ENCODE assay signal across 8 cellular contexts in genomic region chr17:48542956-48543853, GRCh38. TPM values are rescaled to one million over a fixed set of nuclear protein-coding genes. Genes with fewer than 3 reads are reported as not detected.
DNase-seq lines count a peak whose midpoint lies in the region; ATAC-seq, FAIRE-seq and TF ChIP-seq lines count a peak whose summit lies in the region.

No MANE protein-coding gene starts in this region.

- H3K27me3 ChIP-seq in K562 (ENCODE audit: control insufficient read depth in 2 of 2, insufficient read depth in 2 of 2, low read length in 2 of 2) = no peaks in the 10 kb centered on the region

- peaks cover 20% of the 10 kb centered on the region; the same call in 1 of the 3 replicates for H3K36me3 ChIP-seq in K562 (ENCODE audit: control insufficient read depth, insufficient read depth, low read length)

- H4K20me1 ChIP-seq in K562 (replicated peaks; ENCODE audit: control insufficient read depth, insufficient read depth, low read length) = no peaks in the 10 kb centered on the region

- H3K4me3 ChIP-seq in K562 = peak overlapping the region; percentile 90

- H3K27ac Mint-ChIP-seq in immature natural killer cell = peak overlapping the region; percentile 91 to 99 (median 97)

- H3K27me3 Mint-ChIP-seq in immature natural killer cell (ENCODE audit: low read depth in 3 of 3) = peaks cover 6 to 24% (median 7%) of the 10 kb centered on the region in 3 donors

- no peak for FAIRE-seq in K562 (lab: Jason Lieb, UNC)

- DNase-seq in T-helper 2 cell = peak in 4 of 5 experiments; percentile 22 to 63 (median 41)
- DNase-seq in K562 (ENCODE audit: extremely low read depth in 1 of 4, low spot score in 3 of 4) = peak in 3 of 4 experiments; percentile 63 to 79 (median 64)
- DNase-seq in immature natural killer cell = peak; percentile 65 to 70 (median 68)
- peak; percentile 56 for DNase-seq in stimulated activated CD4-positive, alpha-beta T cell treated with anti-CD3 and anti-CD28 coated beads, Interleukin-1b, Interleukin-23, amount 100 ng/mL, for 48 hours
- DNase-seq in NCI-H82 (lab: John Stamatoyannopoulos, UW) = no peak

- peaks cover 79% of the 10 kb centered on the region for H3K79me2 ChIP-seq in K562 (ENCODE audit: control insufficient read depth, insufficient read depth, low read length)

- peak overlapping the region; percentile 81 for H3K4me2 ChIP-seq in K562 (ENCODE audit: insufficient read depth, low read length)

- H3K27ac ChIP-seq in K562 (ENCODE audit: extremely low read depth, low read depth, low read length) = peak overlapping the region; percentile 95

- H3K9me1 ChIP-seq in K562 (ENCODE audit: control insufficient read depth, insufficient read depth, low read length) = no peaks in the 10 kb centered on the region

- CTCF ChIA-PET in K562 (lab: Yijun Ruan, JAX; ENCODE audit: low intra/inter-chr PET ratio) = no interaction called here

- ATAC-seq in HG02885 (IDR thresholded peaks at IDR 0.05; ENCODE audit: poor library complexity, unreplicated experiment) (peak; percentile 39), K562 (peak; percentile 27), HG02571 (IDR thresholded peaks at IDR 0.05; ENCODE audit: unreplicated experiment) (no peak)

- TF ChIP-seq EP300 in K562 (IDR thresholded peaks at IDR 0.05; ENCODE audit: low read length) = no peak

- BruUV-seq in K562 (replicated peaks; lab: Mats Ljungman, UMichigan) = TSS peak; percentile 50

- peak overlapping the region; percentile 92 to 99 (median 99) for H3K4me3 Mint-ChIP-seq in immature natural killer cell

- peaks cover 68 to 73% of the 10 kb centered on the region in 2 donors for H3K4me1 Mint-ChIP-seq in immature natural killer cell

- H3K9ac ChIP-seq in K562 (ENCODE audit: insufficient read depth in 1 of 2, low read depth in 2 of 2, low read length in 2 of 2) = peak overlapping the region; percentile 93 to 99

- no peak for TF ChIP-seq RAD21 in K562 (CRISPR knock-in tag; conservative IDR thresholded peaks at IDR 0.05 in 1 of 2, IDR thresholded peaks at IDR 0.05 in 1 of 2)

- 1% methylated on average over 52 of the region's 81 CpGs for WGBS in K562 (ENCODE audit: insufficient coverage, low coverage, missing lambda C conversion rate)

- in situ Hi-C loops in K562 (cut with MboI) = no loop called here

- peaks cover 21 to 36% of the 10 kb centered on the region in 2 experiments for H3K4me1 ChIP-seq in K562 (replicated peaks in 1 of 2; ENCODE audit: control insufficient read depth in 2 of 2, insufficient read depth in 2 of 2, low read length in 2 of 2)

- peaks cover 0 to 3% (median 0%) of the 10 kb centered on the region in 3 donors for H3K36me3 Mint-ChIP-seq in immature natural killer cell

- TF ChIP-seq POLR2A in K562 (conservative IDR thresholded peaks at IDR 0.05) = 0 out of 2 replicates have a peak, but pooled peaks have one; percentile 36

- TF ChIP-seq CTCF in GM12872 (IDR thresholded peaks at IDR 0.05; ENCODE audit: insufficient read depth, low read depth, low read length) (peak; percentile 39; the same call in 2 of the 3 replicates), K562 (IDR thresholded peaks at IDR 0.05 in 2 of 3, conservative IDR thresholded peaks at IDR 0.05 in 1 of 3; ENCODE audit: insufficient read depth in 2 of 3, low read depth in 1 of 3, low read length in 3 of 3) (peak in 1 of 3 experiments; percentile 20; a peak in 2 of 6 replicates)

- peaks cover 0 to 1% (median 0%) of the 10 kb centered on the region in 6 donors for H3K9me3 Mint-ChIP-seq in immature natural killer cell

- POLR2A ChIA-PET in K562 (lab: Yijun Ruan, JAX) = interaction anchor here (0.6 kb wide), 3 partner anchors 13 to 108 kb away, joined by 3 read pairs; no protein-coding TSS in a partner anchor

- intact Hi-C loops in K562 (cut with micrococcal nuclease) = loop anchor here (5.0 kb wide), 1 partner anchor 51 kb away; no protein-coding TSS in a partner anchor

- no peak overlapping the region for H2AFZ ChIP-seq in K562 (ENCODE audit: low read depth, low read length)

- no peaks in the 10 kb centered on the region for H3K9me3 ChIP-seq in K562 (replicated peaks; ENCODE audit: control insufficient read depth, insufficient read depth, low read depth, low read length)

RNA-seq across cellular contexts. Expression of gene HOXB2, which starts 1.7 kb away (rescaled TPM):
- 18.7 and 27.7 TPM in 2 replicates for total RNA-seq in K562 (2011; cell fraction: chromatin; rRNA removed; ENCODE audit: low replicate concordance)
- total RNA-seq in K562 (2011; cell fraction: nucleolus; rRNA removed) = 34.9 and 41.4 TPM in 2 replicates
- total RNA-seq in K562 (2011; cell fraction: nucleoplasm; rRNA removed) = 30.6 and 32.7 TPM in 2 replicates
- total RNA-seq in K562 (2014; rRNA removed) = 35.0 and 42.1 TPM in 2 replicates
- total RNA-seq in K562 (2014; rRNA removed; fragmentation: Illumina TruSeq; extraction: Trizol) = 13.0 and 16.9 TPM in 2 replicates
- total RNA-seq in K562 (2015; rRNA removed; fragmentation: Illumina TruSeq; extraction: Trizol) = 21.2 and 22.2 TPM in 2 replicates
- 74.2 and 75.5 TPM in 2 replicates for total RNA-seq in K562 (2021)
- polyA plus RNA-seq in K562 (2011; rRNA removed) = 15.9 and 16.4 TPM in 2 replicates
- 24.2 and 53.7 TPM in 2 replicates for polyA plus RNA-seq in K562 (2011; cell fraction: cytosol; rRNA removed)
- 43.7 and 75.1 TPM in 2 replicates for polyA plus RNA-seq in K562 (2011; cell fraction: nucleus; rRNA removed)
- polyA plus RNA-seq in K562 (2012) = 50.1 and 61.9 TPM in 2 replicates
- 32.5 and 32.6 TPM in 2 replicates for polyA plus RNA-seq in K562 (2014; fragmentation: Illumina TruSeq; extraction: Trizol)
- polyA plus RNA-seq in K562 (2014; fragmentation: Nextera tagmentation; extraction: Ambion mirVana) = 1 to 10 TPM; 2.1 to 3.1 TPM
- 66.4 and 97.7 TPM in 2 replicates for polyA plus RNA-seq in K562 (2014; rRNA removed)
- 5.8 and 6.4 TPM in 2 replicates for polyA minus RNA-seq in K562 (2011; rRNA and poly(A)+ RNA removed)
- polyA minus RNA-seq in K562 (2011; cell fraction: cytosol; rRNA and poly(A)+ RNA removed) = 7.7 and 8.4 TPM in 2 replicates
- polyA minus RNA-seq in K562 (2011; cell fraction: nucleus; rRNA and poly(A)+ RNA removed) = 21.1 and 32.0 TPM in 2 replicates
- polyA plus RNA-seq in immature natural killer cell = 10 to 100 TPM; 15.9 to 32.6 (median 18.3) TPM

RNA-seq across cellular contexts. Expression of gene HOXB1, which starts 12.4 kb away (rescaled TPM):
- not detected in 2 replicates for total RNA-seq in K562 (2011; cell fraction: chromatin; rRNA removed; ENCODE audit: low replicate concordance)
- not detected in 2 replicates for total RNA-seq in K562 (2011; cell fraction: nucleolus; rRNA removed)
- not detected in 2 replicates for total RNA-seq in K562 (2011; cell fraction: nucleoplasm; rRNA removed)
- total RNA-seq in K562 (2014; rRNA removed) (not detected in 2 replicates), K562 (2014; rRNA removed; fragmentation: Illumina TruSeq; extraction: Trizol) (not detected in 2 replicates), K562 (2015; rRNA removed; fragmentation: Illumina TruSeq; extraction: Trizol) (not detected in 2 replicates), K562 (2021) (not detected in 2 replicates)
- polyA plus RNA-seq in K562 (2011; rRNA removed) (0.04 TPM in 1 of 2 replicates, not detected in the other), K562 (2014; fragmentation: Illumina TruSeq; extraction: Trizol) (not detected in 2 replicates), K562 (2014; fragmentation: Nextera tagmentation; extraction: Ambion mirVana) (not detected), K562 (2014; rRNA removed) (not detected in 2 replicates), immature natural killer cell (not detected)
- polyA plus RNA-seq in K562 (2011; cell fraction: cytosol; rRNA removed) = not detected in 2 replicates
- polyA plus RNA-seq in K562 (2011; cell fraction: nucleus; rRNA removed) = not detected in 2 replicates
- not detected in 2 replicates for polyA plus RNA-seq in K562 (2012)
- polyA minus RNA-seq in K562 (2011; rRNA and poly(A)+ RNA removed) = not detected in 2 replicates
- polyA minus RNA-seq in K562 (2011; cell fraction: cytosol; rRNA and poly(A)+ RNA removed) = not detected in 2 replicates
- polyA minus RNA-seq in K562 (2011; cell fraction: nucleus; rRNA and poly(A)+ RNA removed) = not detected in 2 replicates

RNA-seq across cellular contexts. Expression of gene HOXB4, which starts 34.9 kb away (rescaled TPM):
- 46.4 and 55.0 TPM in 2 replicates for total RNA-seq in K562 (2011; cell fraction: chromatin; rRNA removed; ENCODE audit: low replicate concordance)
- total RNA-seq in K562 (2011; cell fraction: nucleolus; rRNA removed) = 33.6 and 35.9 TPM in 2 replicates
- 34.9 and 40.6 TPM in 2 replicates for total RNA-seq in K562 (2011; cell fraction: nucleoplasm; rRNA removed)
- total RNA-seq in K562 (2014; rRNA removed) = 23.9 and 26.4 TPM in 2 replicates
- 10.6 and 10.8 TPM in 2 replicates for total RNA-seq in K562 (2014; rRNA removed; fragmentation: Illumina TruSeq; extraction: Trizol)
- 14.6 and 14.9 TPM in 2 replicates for total RNA-seq in K562 (2015; rRNA removed; fragmentation: Illumina TruSeq; extraction: Trizol)
- total RNA-seq in K562 (2021) = 33.2 and 34.9 TPM in 2 replicates
- 9.2 and 13.0 TPM in 2 replicates for polyA plus RNA-seq in K562 (2011; rRNA removed)
- polyA plus RNA-seq in K562 (2011; cell fraction: cytosol; rRNA removed) = 10.4 and 12.6 TPM in 2 replicates
- polyA plus RNA-seq in K562 (2011; cell fraction: nucleus; rRNA removed) = 44.4 and 69.1 TPM in 2 replicates
- 16.3 and 24.5 TPM in 2 replicates for polyA plus RNA-seq in K562 (2012)
- 27.5 and 30.2 TPM in 2 replicates for polyA plus RNA-seq in K562 (2014; fragmentation: Illumina TruSeq; extraction: Trizol)
- polyA plus RNA-seq in K562 (2014; fragmentation: Nextera tagmentation; extraction: Ambion mirVana) = 1 to 10 TPM; 1.6 to 2.6 TPM
- polyA plus RNA-seq in K562 (2014; rRNA removed) = 22.5 and 27.2 TPM in 2 replicates
- polyA minus RNA-seq in K562 (2011; rRNA and poly(A)+ RNA removed) = 4.4 and 4.6 TPM in 2 replicates
- polyA minus RNA-seq in K562 (2011; cell fraction: cytosol; rRNA and poly(A)+ RNA removed) = 5.2 and 7.6 TPM in 2 replicates
- 14.8 and 17.5 TPM in 2 replicates for polyA minus RNA-seq in K562 (2011; cell fraction: nucleus; rRNA and poly(A)+ RNA removed)
- polyA plus RNA-seq in immature natural killer cell = under 1 TPM in 2 of 3 donors, not detected in 1; 0.14 to 0.53 TPM

RNA-seq across cellular contexts. Expression of gene HOXB3, which starts 46.8 kb away (rescaled TPM):
- 75.2 and 108 TPM in 2 replicates for total RNA-seq in K562 (2011; cell fraction: chromatin; rRNA removed; ENCODE audit: low replicate concordance)
- 47.0 and 47.2 TPM in 2 replicates for total RNA-seq in K562 (2011; cell fraction: nucleolus; rRNA removed)
- total RNA-seq in K562 (2011; cell fraction: nucleoplasm; rRNA removed) = 90.9 and 153 TPM in 2 replicates
- 11.8 and 17.2 TPM in 2 replicates for total RNA-seq in K562 (2014; rRNA removed)
- total RNA-seq in K562 (2014; rRNA removed; fragmentation: Illumina TruSeq; extraction: Trizol) = 20.2 and 21.2 TPM in 2 replicates
- total RNA-seq in K562 (2015; rRNA removed; fragmentation: Illumina TruSeq; extraction: Trizol) = 24.7 and 28.1 TPM in 2 replicates
- total RNA-seq in K562 (2021) = 22.7 and 28.3 TPM in 2 replicates
- polyA plus RNA-seq in K562 (2011; rRNA removed) = 15.7 and 21.5 TPM in 2 replicates
- polyA plus RNA-seq in K562 (2011; cell fraction: cytosol; rRNA removed) = 11.5 and 17.9 TPM in 2 replicates
- 93.6 and 118 TPM in 2 replicates for polyA plus RNA-seq in K562 (2011; cell fraction: nucleus; rRNA removed)
- polyA plus RNA-seq in K562 (2012) = 19.2 and 37.9 TPM in 2 replicates
- polyA plus RNA-seq in K562 (2014; fragmentation: Illumina TruSeq; extraction: Trizol) = 23.5 and 27.0 TPM in 2 replicates
- polyA plus RNA-seq in K562 (2014; fragmentation: Nextera tagmentation; extraction: Ambion mirVana) = 1 to 10 TPM; 2.4 to 2.5 TPM
- 33.0 and 41.3 TPM in 2 replicates for polyA plus RNA-seq in K562 (2014; rRNA removed)
- polyA minus RNA-seq in K562 (2011; rRNA and poly(A)+ RNA removed) = 5.3 and 9.5 TPM in 2 replicates
- 3.6 and 5.7 TPM in 2 replicates for polyA minus RNA-seq in K562 (2011; cell fraction: cytosol; rRNA and poly(A)+ RNA removed)
- polyA minus RNA-seq in K562 (2011; cell fraction: nucleus; rRNA and poly(A)+ RNA removed) = 29.2 and 37.0 TPM in 2 replicates
- under 1 TPM in 2 of 3 donors, not detected in 1; 0.26 to 0.45 TPM for polyA plus RNA-seq in immature natural killer cell

RNA-seq across cellular contexts. Expression of gene HOXB5, which starts 50.4 kb away (rescaled TPM):
- total RNA-seq in K562 (2011; cell fraction: chromatin; rRNA removed; ENCODE audit: low replicate concordance) = 4.9 and 5.1 TPM in 2 replicates
- total RNA-seq in K562 (2011; cell fraction: nucleolus; rRNA removed) = 1.8 and 2.0 TPM in 2 replicates
- 2.4 and 3.7 TPM in 2 replicates for total RNA-seq in K562 (2011; cell fraction: nucleoplasm; rRNA removed)
- 0.27 and 0.57 TPM in 2 replicates for total RNA-seq in K562 (2014; rRNA removed)
- 0.38 and 0.65 TPM in 2 replicates for total RNA-seq in K562 (2014; rRNA removed; fragmentation: Illumina TruSeq; extraction: Trizol)
- total RNA-seq in K562 (2015; rRNA removed; fragmentation: Illumina TruSeq; extraction: Trizol) = 0.75 and 0.80 TPM in 2 replicates
- 2.4 and 2.6 TPM in 2 replicates for total RNA-seq in K562 (2021)
- polyA plus RNA-seq in K562 (2011; rRNA removed) = 0.36 and 0.87 TPM in 2 replicates
- polyA plus RNA-seq in K562 (2011; cell fraction: cytosol; rRNA removed) = 0.36 and 0.52 TPM in 2 replicates
- polyA plus RNA-seq in K562 (2011; cell fraction: nucleus; rRNA removed) = 3.7 TPM in 2 replicates
- 2.9 and 6.4 TPM in 2 replicates for polyA plus RNA-seq in K562 (2012)
- 1.4 and 1.5 TPM in 2 replicates for polyA plus RNA-seq in K562 (2014; fragmentation: Illumina TruSeq; extraction: Trizol)
- polyA plus RNA-seq in K562 (2014; fragmentation: Nextera tagmentation; extraction: Ambion mirVana) = under 1 TPM; 0.24 to 0.25 TPM
- polyA plus RNA-seq in K562 (2014; rRNA removed) = 2.7 and 3.2 TPM in 2 replicates
- 0.11 and 0.15 TPM in 2 replicates for polyA minus RNA-seq in K562 (2011; rRNA and poly(A)+ RNA removed)
- polyA minus RNA-seq in K562 (2011; cell fraction: cytosol; rRNA and poly(A)+ RNA removed) = 0.38 and 0.82 TPM in 2 replicates
- 0.54 and 1.1 TPM in 2 replicates for polyA minus RNA-seq in K562 (2011; cell fraction: nucleus; rRNA and poly(A)+ RNA removed)
- not detected for polyA plus RNA-seq in immature natural killer cell
